Comparison of ENCODE assay signal across 20 cellular contexts in genomic region chr3:124200336-124200901, GRCh38.
A peak's percentile ranks its signal among the peaks of the same experiment; 100 is the strongest.
DNase-seq lines count a peak whose midpoint lies in the region; ATAC-seq and TF ChIP-seq lines count a peak whose summit lies in the region.
"Had no signal": no experiment of that assay in that cellular context is flagged by ENCODE, and none has a peak within 500 bp of the region (broad histone marks: within the 10 kb centered on the region; RNA-seq: fewer than 3 reads in every experiment).

No MANE protein-coding gene starts in this region.

- H3K4me2 ChIP-seq in GM23248 (ENCODE audit: unreplicated experiment): no peak overlapping the region
- H3K4me2 ChIP-seq: neural progenitor cell, PC-9 had no signal

- H3K27me3 ChIP-seq in GM23248 (replicated peaks; ENCODE audit: insufficient read depth): peaks cover 28% of the 10 kb centered on the region
- H3K27me3 ChIP-seq in ascending aorta: no peaks in the 10 kb centered on the region
- H3K27me3 ChIP-seq in thoracic aorta (replicated peaks; ENCODE audit: insufficient read depth): no peaks in the 10 kb centered on the region
- H3K27me3 ChIP-seq: heart right ventricle, neural progenitor cell had no signal

- H2AFZ ChIP-seq in GM23248: no peak overlapping the region
- H2AFZ ChIP-seq: neural progenitor cell, PC-9 had no signal

- H4K20me1 ChIP-seq in GM23248 (ENCODE audit: insufficient read depth): no peaks in the 10 kb centered on the region

- H3K4me1 ChIP-seq in GM23248 (ENCODE audit: insufficient read depth) (no peaks in the 10 kb centered on the region), ascending aorta (peaks cover 19 to 60% of the 10 kb centered on the region in 2 donors), thoracic aorta (ENCODE audit: control insufficient read depth in 1 of 2, low read depth in 2 of 2) (peaks cover 31 to 86% of the 10 kb centered on the region in 2 donors)
- H3K4me1 ChIP-seq: prostate gland had no signal

- H3K9ac ChIP-seq in GM23248: no peak overlapping the region
- H3K9ac ChIP-seq: neural progenitor cell had no signal

- H3K9me2 ChIP-seq in GM23248 (ENCODE audit: insufficient read depth): no peaks in the 10 kb centered on the region

- no peak for ATAC-seq in thoracic aorta (ENCODE audit: insufficient number of reproducible peaks, low FRiP score, low read depth)
- ATAC-seq: CD8-positive, alpha-beta T cell; left lobe of liver had no signal

- TF ChIP-seq CTCF in ascending aorta (IDR thresholded peaks at IDR 0.05): no peak
- TF ChIP-seq CTCF in fibroblast of mammary gland (conservative IDR thresholded peaks at IDR 0.05; ENCODE audit: control insufficient read depth, insufficient read depth, low read depth, low read length): no peak
- no peak for TF ChIP-seq CTCF in thoracic aorta (IDR thresholded peaks at IDR 0.05)

- no peaks in the 10 kb centered on the region for H3F3A ChIP-seq in GM23248 (ENCODE audit: insufficient read depth)

- H3K36me3 ChIP-seq in GM23248 (ENCODE audit: low read depth) (no peaks in the 10 kb centered on the region), ascending aorta (no peaks in the 10 kb centered on the region), thoracic aorta (no peaks in the 10 kb centered on the region)
- H3K36me3 ChIP-seq: brain microvascular endothelial cell, heart right ventricle, neural progenitor cell, prostate gland had no signal

- H3K27ac ChIP-seq in GM23248 (no peak overlapping the region), ascending aorta (peak overlapping the region; percentile 60 to 78), thoracic aorta (peak overlapping the region; percentile 29 to 69)
- H3K27ac ChIP-seq: brain microvascular endothelial cell, heart right ventricle, neural progenitor cell, PC-9, prostate gland had no signal

- DNase-seq in GM23248 (peak; percentile 29), ascending aorta (ENCODE audit: low spot score in 2 of 2) (peak in 1 of 2 donors; percentile 52), fibroblast of mammary gland (ENCODE audit: low read depth) (peak; percentile 4), thoracic aorta (ENCODE audit: low spot score) (no peak), NCI-H2196 treated with DMSO at 0.1 percent for 48 hours (lab: John Stamatoyannopoulos, UW; ENCODE audit: unreplicated experiment) (no peak), NCI-H526 (lab: John Stamatoyannopoulos, UW) (no peak), kidney tubule cell (ENCODE audit: low spot score) (no peak)
- DNase-seq: activated CD4-positive, alpha-beta T cell treated with anti-CD3 and anti-CD28 coated beads, Interleukin-2, amount 10 ng/mL, durations not matched to agents 7 days and 5 days; AML-193; brain microvascular endothelial cell; CD8-positive, alpha-beta T cell; DMS53; heart right ventricle; Kasumi-1; NCI-H1694 treated with DMSO at 0.1 percent for 48 hours; NCI-H345; PC-9 had no signal

- in situ Hi-C loops in GM23248 (cut with MboI): no loop called here

- H3K9me3 ChIP-seq in GM23248 (ENCODE audit: low read depth) (no peaks in the 10 kb centered on the region), ascending aorta (no peaks in the 10 kb centered on the region), thoracic aorta (no peaks in the 10 kb centered on the region)
- H3K9me3 ChIP-seq: heart right ventricle, prostate gland had no signal

- H3K79me2 ChIP-seq in GM23248 (ENCODE audit: insufficient read depth): no peaks in the 10 kb centered on the region

- H3K4me3 ChIP-seq in GM23248: no peak overlapping the region
- H3K4me3 ChIP-seq in ascending aorta: no peak overlapping the region
- H3K4me3 ChIP-seq in fibroblast of mammary gland (ENCODE audit: control insufficient read depth, low read depth, low read length): no peak overlapping the region
- H3K4me3 ChIP-seq in thoracic aorta: no peak overlapping the region
- H3K4me3 ChIP-seq: heart right ventricle, neural progenitor cell, PC-9, prostate gland had no signal

- intact Hi-C loops in ascending aorta (cut with DNase I): loop anchor here (5.0 kb wide), 1 partner anchor 42 kb away; no protein-coding TSS in a partner anchor

- WGBS in GM23248 (ENCODE audit: low coverage in 1 of 2, low lambda C conversion rate in 2 of 2, missing lambda C conversion rate in 2 of 2), 2 experiments: 81 to 83% methylated on average over 4 of the region's 4 CpGs

Comparison
In these comparisons a context has a peak if more than half of its experiments do, and no peak if none do; other contexts are left out.
1. DNase-seq: peak in GM23248 (single experiment) and fibroblast of mammary gland (single experiment); none in thoracic aorta (single experiment), NCI-H2196 treated with DMSO at 0.1 percent for 48 hours (single experiment), NCI-H526 (0 of 2) and kidney tubule cell (single experiment).